In genomic region chr20:50399917-50400704, GRCh38 we compare ENCODE assay signal across 9 cellular contexts.
DNase-seq lines count a peak whose midpoint lies in the region; ATAC-seq and TF ChIP-seq lines count a peak whose summit lies in the region.
"Had no signal": no experiment of that assay in that cellular context is flagged by ENCODE, and none has a peak within 500 bp of the region (broad histone marks: within the 10 kb centered on the region; RNA-seq: fewer than 3 reads in every experiment).

No MANE protein-coding gene starts in this region.

- H3K9me3 Mint-ChIP-seq in IgD-negative memory B cell: no peaks in the 10 kb centered on the region

- intact Hi-C loops in lower lobe of right lung (cut with DNase I): no loop called here

- H3K27me3 Mint-ChIP-seq in IgD-negative memory B cell: peaks cover 9% of the 10 kb centered on the region

- no peaks in the 10 kb centered on the region for H3K36me3 ChIP-seq in lower lobe of right lung

- H3K9me3 ChIP-seq in lower lobe of right lung: no peaks in the 10 kb centered on the region

- H3K4me3 Mint-ChIP-seq in IgD-negative memory B cell: peak overlapping the region in 1 of 4 donors; percentile 4

- H3K27ac Mint-ChIP-seq in IgD-negative memory B cell: peak overlapping the region in 2 of 3 donors; percentile 69 to 76

- peaks cover 0 to under 1% (median 0%) of the 10 kb centered on the region in 3 donors for H3K4me1 Mint-ChIP-seq in IgD-negative memory B cell

- ATAC-seq in lower lobe of right lung: peak; percentile 52 to 78
- no peak for ATAC-seq in GM18858 (IDR thresholded peaks at IDR 0.05; ENCODE audit: unreplicated experiment)

- H3K4me3 ChIP-seq in coronary artery (no peak overlapping the region), lower lobe of right lung (no peak overlapping the region)

- TF ChIP-seq CTCF in coronary artery (IDR thresholded peaks at IDR 0.05): no peak
- no peak for TF ChIP-seq CTCF in lower lobe of right lung (IDR thresholded peaks at IDR 0.05)

- DNase-seq in A172 (ENCODE audit: low spot score) (peak; percentile 44), coronary artery (ENCODE audit: low spot score) (no peak), lower lobe of right lung (peak; percentile 61), NCI-H82 (lab: John Stamatoyannopoulos, UW) (no peak), ureter (ENCODE audit: low spot score) (no peak), activated T-cell treated with anti-CD3 and anti-CD28 coated beads for 4 hours (no peak)
- DNase-seq: stimulated activated CD8-positive, alpha-beta memory T cell treated with anti-CD3 and anti-CD28 coated beads, Interleukin-4, amount 100 ng/mL, for 48 hours had no signal

- no peaks in the 10 kb centered on the region for H3K36me3 Mint-ChIP-seq in IgD-negative memory B cell

- H3K27me3 ChIP-seq in lower lobe of right lung (ENCODE audit: low read depth): no peaks in the 10 kb centered on the region

- H3K27ac ChIP-seq in coronary artery (peak overlapping the region; percentile 95 to 98), lower lobe of right lung (peak overlapping the region; percentile 79)

- H3K4me1 ChIP-seq in lower lobe of right lung: peaks cover 52% of the 10 kb centered on the region

Comparison
In these comparisons a context has a peak if more than half of its experiments do, and no peak if none do; other contexts are left out.
1. DNase-seq: peak in A172 (single experiment) and lower lobe of right lung (single experiment); none in coronary artery (single experiment), NCI-H82 (single experiment), ureter (single experiment) and activated T-cell treated with anti-CD3 and anti-CD28 coated beads for 4 hours (single experiment).